ENCODE assay signal across 1 cellular context in the genomic region with DNA sequence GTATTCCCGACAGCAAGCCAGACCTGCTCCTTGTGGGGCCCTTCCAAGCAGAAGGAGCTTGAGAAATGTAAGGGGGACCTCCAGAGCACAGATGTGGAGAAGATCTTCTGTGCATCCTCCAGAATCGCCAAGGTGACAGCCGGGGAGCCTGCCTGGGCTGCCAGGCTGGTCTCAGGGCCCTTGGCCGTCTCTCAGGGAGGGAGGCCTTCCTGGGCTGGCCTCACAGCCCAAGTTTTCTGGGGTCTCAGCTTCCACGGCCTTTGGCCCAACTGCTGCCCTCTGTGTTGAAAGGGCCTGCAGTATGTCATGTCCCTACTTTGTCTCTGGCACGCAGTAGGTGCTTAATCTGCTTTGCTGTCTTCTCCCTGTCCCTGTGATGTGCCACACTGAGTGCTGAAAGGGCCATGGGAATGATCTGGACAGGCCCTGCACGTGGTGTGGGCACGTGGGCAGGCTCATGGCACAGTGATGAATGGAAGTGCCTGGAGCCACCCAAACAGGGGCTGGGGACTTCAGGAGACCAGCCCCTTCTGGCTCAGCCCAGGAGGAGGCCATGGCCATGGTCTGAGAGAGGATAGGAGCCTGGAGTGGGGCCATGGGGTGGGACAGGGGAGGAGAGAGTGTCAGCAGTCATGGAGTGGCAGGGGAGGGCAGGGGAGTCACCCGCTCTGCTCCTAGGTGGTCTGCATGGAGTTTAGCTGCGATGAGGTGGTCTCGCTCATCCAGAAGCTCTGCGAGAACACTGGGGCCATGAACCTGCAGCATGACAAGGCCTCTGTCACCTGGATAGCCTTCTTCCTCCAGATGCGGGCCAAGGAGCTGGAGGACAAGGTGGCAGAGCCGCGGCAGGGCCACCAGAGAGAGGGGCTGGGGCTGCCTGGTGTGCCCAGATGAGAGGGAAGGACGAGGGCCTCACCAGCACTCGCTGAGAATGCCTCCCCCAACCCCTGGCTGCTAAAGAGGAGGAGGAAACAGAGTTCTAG.
TF ChIP-seq lines count a peak whose summit lies in the region.

No MANE protein-coding gene starts in this region.

TF ChIP-seq in IMR-90, 13 proteins besides CTCF, POLR2A, EP300 and RAD21:
- TF ChIP-seq NFE2L2 (IDR thresholded peaks at IDR 0.05; ENCODE audit: low read depth, low read length) (no peak), CEBPB (IDR thresholded peaks at IDR 0.05; ENCODE audit: low read depth, low read length) (no peak), BHLHE40 (IDR thresholded peaks at IDR 0.05; ENCODE audit: low read depth, low read length) (no peak), MAZ (IDR thresholded peaks at IDR 0.05; ENCODE audit: borderline replicate concordance, low read depth, low read length) (no peak), MAFK (IDR thresholded peaks at IDR 0.05; ENCODE audit: low read depth, low read length) (no peak), RFX5 (IDR thresholded peaks at IDR 0.05; ENCODE audit: low read depth, low read length) (no peak), RCOR1 (IDR thresholded peaks at IDR 0.05; ENCODE audit: insufficient replicate concordance, low read length) (no peak), MXI1 (IDR thresholded peaks at IDR 0.05; ENCODE audit: borderline replicate concordance, low read depth, low read length) (no peak), FOS (IDR thresholded peaks at IDR 0.05; ENCODE audit: low read depth, low read length) (no peak), SMC3 (IDR thresholded peaks at IDR 0.05; ENCODE audit: low read depth, low read length) (no peak), CHD1 (IDR thresholded peaks at IDR 0.05; ENCODE audit: low read depth, low read length) (no peak)
- TF ChIP-seq, protein P1, sequence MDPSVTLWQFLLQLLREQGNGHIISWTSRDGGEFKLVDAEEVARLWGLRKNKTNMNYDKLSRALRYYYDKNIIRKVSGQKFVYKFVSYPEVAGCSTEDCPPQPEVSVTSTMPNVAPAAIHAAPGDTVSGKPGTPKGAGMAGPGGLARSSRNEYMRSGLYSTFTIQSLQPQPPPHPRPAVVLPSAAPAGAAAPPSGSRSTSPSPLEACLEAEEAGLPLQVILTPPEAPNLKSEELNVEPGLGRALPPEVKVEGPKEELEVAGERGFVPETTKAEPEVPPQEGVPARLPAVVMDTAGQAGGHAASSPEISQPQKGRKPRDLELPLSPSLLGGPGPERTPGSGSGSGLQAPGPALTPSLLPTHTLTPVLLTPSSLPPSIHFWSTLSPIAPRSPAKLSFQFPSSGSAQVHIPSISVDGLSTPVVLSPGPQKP (IDR thresholded peaks at IDR 0.05; ENCODE audit: borderline replicate concordance, low read depth, low read length), result no peak
- TF ChIP-seq, protein P2, sequence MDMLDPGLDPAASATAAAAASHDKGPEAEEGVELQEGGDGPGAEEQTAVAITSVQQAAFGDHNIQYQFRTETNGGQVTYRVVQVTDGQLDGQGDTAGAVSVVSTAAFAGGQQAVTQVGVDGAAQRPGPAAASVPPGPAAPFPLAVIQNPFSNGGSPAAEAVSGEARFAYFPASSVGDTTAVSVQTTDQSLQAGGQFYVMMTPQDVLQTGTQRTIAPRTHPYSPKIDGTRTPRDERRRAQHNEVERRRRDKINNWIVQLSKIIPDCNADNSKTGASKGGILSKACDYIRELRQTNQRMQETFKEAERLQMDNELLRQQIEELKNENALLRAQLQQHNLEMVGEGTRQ (IDR thresholded peaks at IDR 0.05; ENCODE audit: low read depth, low read length), result no peak
